ENCODE assay signal across 10 cellular contexts in the genomic region with DNA sequence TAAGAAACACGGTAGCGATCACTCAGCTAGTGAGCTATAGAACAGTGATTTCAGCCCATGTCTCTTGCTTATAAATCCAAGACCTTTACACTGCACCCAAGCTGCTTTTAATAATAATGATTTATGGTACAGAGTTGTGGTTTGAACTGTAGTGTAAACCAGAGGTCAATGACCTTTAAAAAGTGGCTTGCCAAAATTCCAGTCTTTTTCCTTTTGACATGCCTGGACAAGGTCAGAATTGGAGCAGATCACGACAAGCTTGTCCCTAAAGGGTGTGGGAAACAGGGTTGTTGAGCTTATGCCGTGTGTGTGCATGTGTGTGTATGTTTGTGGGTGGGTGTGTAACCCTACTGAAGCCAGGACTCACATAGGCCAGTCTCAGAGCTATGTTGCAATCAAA.
"Had no signal": no experiment of that assay in that cellular context is flagged by ENCODE, and none has a peak within 500 bp of the region (broad histone marks: within the 10 kb centered on the region; RNA-seq: fewer than 3 reads in every experiment).

No MANE protein-coding gene starts in this region.

- H3K27ac ChIP-seq: psoas muscle, upper lobe of left lung had no signal

- H3K27me3 ChIP-seq: esophagus squamous epithelium, upper lobe of left lung had no signal

- H3K9me3 ChIP-seq: esophagus squamous epithelium, psoas muscle, upper lobe of left lung had no signal

- H3K36me3 ChIP-seq: esophagus squamous epithelium, upper lobe of left lung had no signal

- H3K4me1 ChIP-seq: psoas muscle, upper lobe of left lung had no signal

- DNase-seq: activated effector memory CD4-positive, alpha-beta T cell treated with Interleukin-2 at 50 U/mL for 16 hours; activated T-cell treated with anti-CD3 and anti-CD28 coated beads, Interleukin-2, amount 50 U/mL, for 1 hour; cerebellar nuclear complex; esophagus squamous epithelium; left ventricle myocardium superior; psoas muscle; stimulated activated CD4-positive, alpha-beta T cell treated with anti-CD3 and anti-CD28 coated beads, Interleukin-12 subunit alpha, Interleukin-12 subunit beta, amount 100 ng/mL, for 4 hours; stimulated activated naive CD4-positive, alpha-beta T cell; upper lobe of left lung had no signal

- H3K4me3 ChIP-seq: esophagus squamous epithelium, psoas muscle, upper lobe of left lung had no signal

- ATAC-seq: left ventricle myocardium superior, psoas muscle, sciatic nerve had no signal
